Comparison of ENCODE assay signal across 1 cellular context in the genomic region with DNA sequence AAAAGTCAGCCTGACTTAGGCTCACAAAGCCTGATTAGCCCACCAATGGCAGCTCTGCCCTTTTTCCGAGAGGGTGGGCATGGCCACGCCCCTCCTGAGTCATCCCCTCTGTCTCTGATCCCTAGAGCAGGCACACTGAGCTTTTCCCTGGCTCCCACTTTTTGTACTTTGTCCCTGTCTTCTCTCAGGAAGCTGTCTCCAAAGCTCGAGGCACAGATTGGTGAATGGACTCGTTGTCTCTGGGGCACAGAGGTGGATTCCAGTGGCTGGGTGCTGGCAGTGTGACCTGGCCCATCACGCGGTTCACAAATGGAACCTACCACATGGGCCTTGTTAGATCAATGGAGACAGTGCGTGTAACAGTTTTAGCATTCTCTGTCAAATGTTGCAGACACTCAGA.
TF ChIP-seq lines count a peak whose summit lies in the region.

No MANE protein-coding gene starts in this region.

TF ChIP-seq in HepG2, 621 proteins besides CTCF, POLR2A, EP300 and RAD21 (continued from another document and continues in another):
- peak; percentile 28; the same call in 1 of the 2 replicates for TF ChIP-seq DRAP1 (CRISPR knock-in tag; IDR thresholded peaks at IDR 0.05)
- TF ChIP-seq ZNF136 (CRISPR knock-in tag; IDR thresholded peaks at IDR 0.05; ENCODE audit: low read depth), result no peak
- peak; percentile 71 for TF ChIP-seq HNF4A (CRISPR knock-in tag; IDR thresholded peaks at IDR 0.05)
- TF ChIP-seq ZNF747 (CRISPR knock-in tag; IDR thresholded peaks at IDR 0.05; ENCODE audit: borderline replicate concordance), result no peak
- TF ChIP-seq, protein P1, sequence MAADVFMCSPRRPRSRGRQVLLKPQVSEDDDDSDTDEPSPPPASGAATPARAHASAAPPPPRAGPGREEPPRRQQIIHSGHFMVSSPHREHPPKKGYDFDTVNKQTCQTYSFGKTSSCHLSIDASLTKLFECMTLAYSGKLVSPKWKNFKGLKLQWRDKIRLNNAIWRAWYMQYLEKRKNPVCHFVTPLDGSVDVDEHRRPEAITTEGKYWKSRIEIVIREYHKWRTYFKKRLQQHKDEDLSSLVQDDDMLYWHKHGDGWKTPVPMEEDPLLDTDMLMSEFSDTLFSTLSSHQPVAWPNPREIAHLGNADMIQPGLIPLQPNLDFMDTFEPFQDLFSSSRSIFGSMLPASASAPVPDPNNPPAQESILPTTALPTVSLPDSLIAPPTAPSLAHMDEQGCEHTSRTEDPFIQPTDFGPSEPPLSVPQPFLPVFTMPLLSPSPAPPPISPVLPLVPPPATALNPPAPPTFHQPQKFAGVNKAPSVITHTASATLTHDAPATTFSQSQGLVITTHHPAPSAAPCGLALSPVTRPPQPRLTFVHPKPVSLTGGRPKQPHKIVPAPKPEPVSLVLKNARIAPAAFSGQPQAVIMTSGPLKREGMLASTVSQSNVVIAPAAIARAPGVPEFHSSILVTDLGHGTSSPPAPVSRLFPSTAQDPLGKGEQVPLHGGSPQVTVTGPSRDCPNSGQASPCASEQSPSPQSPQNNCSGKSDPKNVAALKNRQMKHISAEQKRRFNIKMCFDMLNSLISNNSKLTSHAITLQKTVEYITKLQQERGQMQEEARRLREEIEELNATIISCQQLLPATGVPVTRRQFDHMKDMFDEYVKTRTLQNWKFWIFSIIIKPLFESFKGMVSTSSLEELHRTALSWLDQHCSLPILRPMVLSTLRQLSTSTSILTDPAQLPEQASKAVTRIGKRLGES (CRISPR knock-in tag; IDR thresholded peaks at IDR 0.05; ENCODE audit: borderline replicate concordance), result no peak
- no peak for TF ChIP-seq POLR2AphosphoS2 (IDR thresholded peaks at IDR 0.05; ENCODE audit: low read depth, low read length)
- no peak for TF ChIP-seq HES4 (CRISPR knock-in tag; IDR thresholded peaks at IDR 0.05; ENCODE audit: borderline replicate concordance)
- no peak for TF ChIP-seq ZNF367 (CRISPR knock-in tag; IDR thresholded peaks at IDR 0.05; ENCODE audit: borderline replicate concordance)
- TF ChIP-seq ZNF274 (CRISPR knock-in tag; IDR thresholded peaks at IDR 0.05), result no peak
- TF ChIP-seq FLYWCH1 (CRISPR knock-in tag; IDR thresholded peaks at IDR 0.05), result no peak
- TF ChIP-seq SRSF1 (optimal IDR thresholded peaks at IDR 0.05; ENCODE audit: low read depth, low read length), result no peak
- TF ChIP-seq ZNF75D (CRISPR knock-in tag; IDR thresholded peaks at IDR 0.05; ENCODE audit: borderline replicate concordance), result no peak
- 0 out of 2 replicates have a peak, but pooled peaks have one; percentile 34 for TF ChIP-seq HDAC2 (CRISPR knock-in tag; IDR thresholded peaks at IDR 0.05)
- TF ChIP-seq TFAP4 (IDR thresholded peaks at IDR 0.05; ENCODE audit: borderline replicate concordance, low read depth), result peak; percentile 19; the same call in 1 of the 2 replicates
- TF ChIP-seq, protein P2, sequence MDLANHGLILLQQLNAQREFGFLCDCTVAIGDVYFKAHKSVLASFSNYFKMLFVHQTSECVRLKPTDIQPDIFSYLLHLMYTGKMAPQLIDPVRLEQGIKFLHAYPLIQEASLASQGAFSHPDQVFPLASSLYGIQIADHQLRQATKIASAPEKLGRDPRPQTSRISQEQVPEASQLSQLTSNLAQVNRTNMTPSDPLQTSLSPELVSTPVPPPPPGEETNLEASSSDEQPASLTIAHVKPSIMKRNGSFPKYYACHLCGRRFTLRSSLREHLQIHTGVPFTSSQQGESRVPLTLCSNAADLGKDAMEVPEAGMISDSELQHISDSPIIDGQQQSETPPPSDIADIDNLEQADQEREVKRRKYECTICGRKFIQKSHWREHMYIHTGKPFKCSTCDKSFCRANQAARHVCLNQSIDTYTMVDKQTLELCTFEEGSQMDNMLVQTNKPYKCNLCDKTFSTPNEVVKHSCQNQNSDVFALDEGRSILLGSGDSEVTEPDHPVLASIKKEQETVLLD (CRISPR knock-in tag; IDR thresholded peaks at IDR 0.05; ENCODE audit: low read depth), result no peak
- no peak for TF ChIP-seq ZSCAN20 (CRISPR knock-in tag; IDR thresholded peaks at IDR 0.05; ENCODE audit: borderline replicate concordance)
- TF ChIP-seq, protein P3, sequence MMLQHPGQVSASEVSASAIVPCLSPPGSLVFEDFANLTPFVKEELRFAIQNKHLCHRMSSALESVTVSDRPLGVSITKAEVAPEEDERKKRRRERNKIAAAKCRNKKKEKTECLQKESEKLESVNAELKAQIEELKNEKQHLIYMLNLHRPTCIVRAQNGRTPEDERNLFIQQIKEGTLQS (CRISPR knock-in tag; IDR thresholded peaks at IDR 0.05), result 0 out of 2 replicates have a peak, but pooled peaks have one; percentile 36
- TF ChIP-seq HCFC1 (IDR thresholded peaks at IDR 0.05; ENCODE audit: low read depth, low read length), result no peak
- TF ChIP-seq SP5 (CRISPR knock-in tag; IDR thresholded peaks at IDR 0.05; ENCODE audit: borderline replicate concordance, low read depth), result no peak
- TF ChIP-seq, protein P4, sequence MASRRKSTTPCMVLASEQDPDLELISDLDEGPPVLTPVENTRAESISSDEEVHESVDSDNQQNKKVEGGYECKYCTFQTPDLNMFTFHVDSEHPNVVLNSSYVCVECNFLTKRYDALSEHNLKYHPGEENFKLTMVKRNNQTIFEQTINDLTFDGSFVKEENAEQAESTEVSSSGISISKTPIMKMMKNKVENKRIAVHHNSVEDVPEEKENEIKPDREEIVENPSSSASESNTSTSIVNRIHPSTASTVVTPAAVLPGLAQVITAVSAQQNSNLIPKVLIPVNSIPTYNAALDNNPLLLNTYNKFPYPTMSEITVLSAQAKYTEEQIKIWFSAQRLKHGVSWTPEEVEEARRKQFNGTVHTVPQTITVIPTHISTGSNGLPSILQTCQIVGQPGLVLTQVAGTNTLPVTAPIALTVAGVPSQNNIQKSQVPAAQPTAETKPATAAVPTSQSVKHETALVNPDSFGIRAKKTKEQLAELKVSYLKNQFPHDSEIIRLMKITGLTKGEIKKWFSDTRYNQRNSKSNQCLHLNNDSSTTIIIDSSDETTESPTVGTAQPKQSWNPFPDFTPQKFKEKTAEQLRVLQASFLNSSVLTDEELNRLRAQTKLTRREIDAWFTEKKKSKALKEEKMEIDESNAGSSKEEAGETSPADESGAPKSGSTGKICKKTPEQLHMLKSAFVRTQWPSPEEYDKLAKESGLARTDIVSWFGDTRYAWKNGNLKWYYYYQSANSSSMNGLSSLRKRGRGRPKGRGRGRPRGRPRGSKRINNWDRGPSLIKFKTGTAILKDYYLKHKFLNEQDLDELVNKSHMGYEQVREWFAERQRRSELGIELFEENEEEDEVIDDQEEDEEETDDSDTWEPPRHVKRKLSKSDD (CRISPR knock-in tag; IDR thresholded peaks at IDR 0.05; ENCODE audit: low read depth), result no peak
- peak; percentile 74 for TF ChIP-seq USF2 (IDR thresholded peaks at IDR 0.05; ENCODE audit: low read depth, low read length)
- TF ChIP-seq USF2 (CRISPR knock-in tag; IDR thresholded peaks at IDR 0.05; ENCODE audit: borderline replicate concordance), result peak; percentile 58; the same call in 1 of the 2 replicates
- no peak for TF ChIP-seq EZH2 (conservative IDR thresholded peaks at IDR 0.05; ENCODE audit: low read depth, low read length)
- no peak for TF ChIP-seq MATR3 (CRISPR knock-in tag; IDR thresholded peaks at IDR 0.05)
- no peak for TF ChIP-seq THYN1 (CRISPR knock-in tag; IDR thresholded peaks at IDR 0.05; ENCODE audit: borderline replicate concordance, low read depth)
- TF ChIP-seq ZXDC (CRISPR knock-in tag; IDR thresholded peaks at IDR 0.05), result no peak
- no peak for TF ChIP-seq ZNF432 (CRISPR knock-in tag; IDR thresholded peaks at IDR 0.05; ENCODE audit: borderline replicate concordance)
- TF ChIP-seq HNRNPL (IDR thresholded peaks at IDR 0.05; ENCODE audit: low read depth, low read length), result no peak
- TF ChIP-seq, protein P5, sequence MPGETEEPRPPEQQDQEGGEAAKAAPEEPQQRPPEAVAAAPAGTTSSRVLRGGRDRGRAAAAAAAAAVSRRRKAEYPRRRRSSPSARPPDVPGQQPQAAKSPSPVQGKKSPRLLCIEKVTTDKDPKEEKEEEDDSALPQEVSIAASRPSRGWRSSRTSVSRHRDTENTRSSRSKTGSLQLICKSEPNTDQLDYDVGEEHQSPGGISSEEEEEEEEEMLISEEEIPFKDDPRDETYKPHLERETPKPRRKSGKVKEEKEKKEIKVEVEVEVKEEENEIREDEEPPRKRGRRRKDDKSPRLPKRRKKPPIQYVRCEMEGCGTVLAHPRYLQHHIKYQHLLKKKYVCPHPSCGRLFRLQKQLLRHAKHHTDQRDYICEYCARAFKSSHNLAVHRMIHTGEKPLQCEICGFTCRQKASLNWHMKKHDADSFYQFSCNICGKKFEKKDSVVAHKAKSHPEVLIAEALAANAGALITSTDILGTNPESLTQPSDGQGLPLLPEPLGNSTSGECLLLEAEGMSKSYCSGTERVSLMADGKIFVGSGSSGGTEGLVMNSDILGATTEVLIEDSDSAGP (CRISPR knock-in tag; IDR thresholded peaks at IDR 0.05; ENCODE audit: borderline replicate concordance), result no peak
- no peak for TF ChIP-seq EED (CRISPR knock-in tag; IDR thresholded peaks at IDR 0.05)
- TF ChIP-seq ZSCAN12 (CRISPR knock-in tag; IDR thresholded peaks at IDR 0.05), result no peak
- 0 out of 2 replicates have a peak, but pooled peaks have one; percentile 17 for TF ChIP-seq NR2F6 (IDR thresholded peaks at IDR 0.05)
- no peak; the same call in 1 of the 2 replicates for TF ChIP-seq NR2F6 (CRISPR knock-in tag; IDR thresholded peaks at IDR 0.05)
- TF ChIP-seq ZNF562 (CRISPR knock-in tag; IDR thresholded peaks at IDR 0.05; ENCODE audit: borderline replicate concordance), result no peak
